Comparison of ENCODE assay signal across 1 cellular context in the genomic region with DNA sequence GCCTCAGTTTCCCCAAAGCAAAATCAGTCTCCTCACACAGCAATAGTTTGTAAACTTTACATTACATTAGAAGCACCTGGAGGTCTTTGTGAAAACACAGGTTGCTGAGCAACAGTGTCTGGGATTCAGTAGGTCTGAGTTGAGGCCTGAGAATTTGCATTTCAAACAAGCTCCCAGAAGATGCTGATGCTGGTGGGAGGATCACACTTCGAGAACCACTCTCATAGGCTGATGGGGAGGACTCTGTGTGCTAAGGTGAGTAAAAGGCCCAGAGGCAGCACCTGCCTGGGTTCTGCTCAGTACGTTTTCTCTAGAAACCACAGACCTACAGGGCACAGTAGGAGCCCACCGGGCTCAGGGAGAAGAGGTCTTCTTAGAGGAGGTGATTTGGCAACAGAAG.
TF ChIP-seq lines count a peak whose summit lies in the region.

No MANE protein-coding gene starts in this region.

TF ChIP-seq in H1, 55 proteins besides CTCF, POLR2A, EP300 and RAD21 (continued from another document):
- TF ChIP-seq KDM1A (IDR thresholded peaks at IDR 0.05; ENCODE audit: borderline replicate concordance, low read length) (0 out of 2 replicates have a peak, but pooled peaks have one; percentile 22), TAF1 (IDR thresholded peaks at IDR 0.05; ENCODE audit: low read depth, low read length) (no peak), TCF12 (IDR thresholded peaks at IDR 0.05; ENCODE audit: low read depth, low read length) (0 out of 2 replicates have a peak, but pooled peaks have one; percentile 39)
